ENCODE assay signal across 1 cellular context in genomic region chr3:183328164-183328563, GRCh38.
TF ChIP-seq lines count a peak whose summit lies in the region.

No MANE protein-coding gene starts in this region.

TF ChIP-seq in GM23338, 12 proteins besides CTCF, POLR2A, EP300 and RAD21:
- TF ChIP-seq ZNF462 (CRISPR knock-in tag; IDR thresholded peaks at IDR 0.05): no peak
- no peak for TF ChIP-seq STAT1 (IDR thresholded peaks at IDR 0.05; ENCODE audit: unreplicated experiment)
- no peak for TF ChIP-seq ZNF331 (CRISPR knock-in tag; IDR thresholded peaks at IDR 0.05; ENCODE audit: low read depth)
- TF ChIP-seq, protein P1, sequence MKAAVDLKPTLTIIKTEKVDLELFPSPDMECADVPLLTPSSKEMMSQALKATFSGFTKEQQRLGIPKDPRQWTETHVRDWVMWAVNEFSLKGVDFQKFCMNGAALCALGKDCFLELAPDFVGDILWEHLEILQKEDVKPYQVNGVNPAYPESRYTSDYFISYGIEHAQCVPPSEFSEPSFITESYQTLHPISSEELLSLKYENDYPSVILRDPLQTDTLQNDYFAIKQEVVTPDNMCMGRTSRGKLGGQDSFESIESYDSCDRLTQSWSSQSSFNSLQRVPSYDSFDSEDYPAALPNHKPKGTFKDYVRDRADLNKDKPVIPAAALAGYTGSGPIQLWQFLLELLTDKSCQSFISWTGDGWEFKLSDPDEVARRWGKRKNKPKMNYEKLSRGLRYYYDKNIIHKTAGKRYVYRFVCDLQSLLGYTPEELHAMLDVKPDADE (IDR thresholded peaks at IDR 0.05): no peak
- TF ChIP-seq, protein P2, sequence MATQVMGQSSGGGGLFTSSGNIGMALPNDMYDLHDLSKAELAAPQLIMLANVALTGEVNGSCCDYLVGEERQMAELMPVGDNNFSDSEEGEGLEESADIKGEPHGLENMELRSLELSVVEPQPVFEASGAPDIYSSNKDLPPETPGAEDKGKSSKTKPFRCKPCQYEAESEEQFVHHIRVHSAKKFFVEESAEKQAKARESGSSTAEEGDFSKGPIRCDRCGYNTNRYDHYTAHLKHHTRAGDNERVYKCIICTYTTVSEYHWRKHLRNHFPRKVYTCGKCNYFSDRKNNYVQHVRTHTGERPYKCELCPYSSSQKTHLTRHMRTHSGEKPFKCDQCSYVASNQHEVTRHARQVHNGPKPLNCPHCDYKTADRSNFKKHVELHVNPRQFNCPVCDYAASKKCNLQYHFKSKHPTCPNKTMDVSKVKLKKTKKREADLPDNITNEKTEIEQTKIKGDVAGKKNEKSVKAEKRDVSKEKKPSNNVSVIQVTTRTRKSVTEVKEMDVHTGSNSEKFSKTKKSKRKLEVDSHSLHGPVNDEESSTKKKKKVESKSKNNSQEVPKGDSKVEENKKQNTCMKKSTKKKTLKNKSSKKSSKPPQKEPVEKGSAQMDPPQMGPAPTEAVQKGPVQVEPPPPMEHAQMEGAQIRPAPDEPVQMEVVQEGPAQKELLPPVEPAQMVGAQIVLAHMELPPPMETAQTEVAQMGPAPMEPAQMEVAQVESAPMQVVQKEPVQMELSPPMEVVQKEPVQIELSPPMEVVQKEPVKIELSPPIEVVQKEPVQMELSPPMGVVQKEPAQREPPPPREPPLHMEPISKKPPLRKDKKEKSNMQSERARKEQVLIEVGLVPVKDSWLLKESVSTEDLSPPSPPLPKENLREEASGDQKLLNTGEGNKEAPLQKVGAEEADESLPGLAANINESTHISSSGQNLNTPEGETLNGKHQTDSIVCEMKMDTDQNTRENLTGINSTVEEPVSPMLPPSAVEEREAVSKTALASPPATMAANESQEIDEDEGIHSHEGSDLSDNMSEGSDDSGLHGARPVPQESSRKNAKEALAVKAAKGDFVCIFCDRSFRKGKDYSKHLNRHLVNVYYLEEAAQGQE (IDR thresholded peaks at IDR 0.05; ENCODE audit: unreplicated experiment): no peak
- TF ChIP-seq ZNF114 (CRISPR knock-in tag; IDR thresholded peaks at IDR 0.05): no peak
- TF ChIP-seq JUNB (IDR thresholded peaks at IDR 0.05; ENCODE audit: unreplicated experiment): no peak
- TF ChIP-seq NANOG (IDR thresholded peaks at IDR 0.05; ENCODE audit: borderline replicate concordance): no peak
- no peak for TF ChIP-seq CREB1 (CRISPR knock-in tag; IDR thresholded peaks at IDR 0.05; ENCODE audit: low read depth)
- no peak for TF ChIP-seq EZH2 (IDR thresholded peaks at IDR 0.05; ENCODE audit: low read depth, unreplicated experiment)
- TF ChIP-seq POLR2AphosphoS5 (IDR thresholded peaks at IDR 0.05; ENCODE audit: low read depth): no peak
- TF ChIP-seq EZH2phosphoT487 (IDR thresholded peaks at IDR 0.05; ENCODE audit: unreplicated experiment): no peak
